In the genomic region with DNA sequence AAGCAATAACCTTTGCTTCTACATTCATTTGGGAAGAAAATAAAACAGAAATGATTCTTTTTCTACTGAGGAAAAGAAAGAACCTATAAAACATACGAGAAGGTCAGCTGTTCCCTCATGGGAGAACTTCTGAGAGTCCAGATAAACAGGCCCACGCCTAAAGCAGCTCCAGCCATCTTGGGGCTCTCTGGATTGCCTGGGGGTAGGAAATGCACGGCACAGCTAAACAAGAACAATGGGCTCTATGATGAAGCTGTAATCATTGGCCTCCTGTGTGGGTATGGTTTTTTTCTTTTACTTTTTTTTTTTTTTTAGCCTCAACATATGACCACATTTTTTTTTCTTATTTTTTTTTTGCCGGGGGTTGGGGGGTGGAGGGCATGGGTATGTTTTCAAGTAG, we compare ENCODE assay signal across 18 cellular contexts. TPM values are rescaled to one million over a fixed set of nuclear protein-coding genes. Genes with fewer than 3 reads are reported as not detected.
DNase-seq lines count a peak whose midpoint lies in the region; ATAC-seq and TF ChIP-seq lines count a peak whose summit lies in the region.
"Had no signal": no experiment of that assay in that cellular context is flagged by ENCODE, and none has a peak within 500 bp of the region (broad histone marks: within the 10 kb centered on the region; RNA-seq: fewer than 3 reads in every experiment).

No MANE protein-coding gene starts in this region.

- TF ChIP-seq POLR2A in esophagus squamous epithelium (IDR thresholded peaks at IDR 0.05): no peak

- no peak for ATAC-seq in activated CD8-positive, alpha-beta T cell treated with anti-CD3 and anti-CD28 coated beads, Interleukin-2, amount 10 ng/mL, durations not matched to agents 7 days and 5 days
- no peak for ATAC-seq in HG03097 (IDR thresholded peaks at IDR 0.05; ENCODE audit: low FRiP score, unreplicated experiment)

- H3K27me3 ChIP-seq in hepatocyte: no peaks in the 10 kb centered on the region
- no peaks in the 10 kb centered on the region for H3K27me3 ChIP-seq in esophagus squamous epithelium

- H2AFZ ChIP-seq in hepatocyte: no peak overlapping the region
- H2AFZ ChIP-seq: GM23248 had no signal

- H3K4me1 Mint-ChIP-seq in osteocyte (ENCODE audit: unreplicated experiment): peaks cover 14% of the 10 kb centered on the region
- peaks cover 7% of the 10 kb centered on the region for H3K4me1 Mint-ChIP-seq in activated CD8-positive, alpha-beta T cell treated with anti-CD3 and anti-CD28 coated beads, Interleukin-2, amount 10 ng/mL, durations not matched to agents 7 days and 5 days (ENCODE audit: low read depth)
- H3K4me1 Mint-ChIP-seq: CD4-positive, CD25-positive, alpha-beta regulatory T cell had no signal

- no peak for TF ChIP-seq CTCF in HFF-Myc (IDR thresholded peaks at IDR 0.05; ENCODE audit: low read depth, low read length, missing control alignments)
- no peak for TF ChIP-seq CTCF in hepatocyte (IDR thresholded peaks at IDR 0.05; ENCODE audit: poor library complexity)
- no peak for TF ChIP-seq CTCF in osteocyte (IDR thresholded peaks at IDR 0.05)
- TF ChIP-seq CTCF in esophagus squamous epithelium (IDR thresholded peaks at IDR 0.05): no peak

- no peaks in the 10 kb centered on the region for H3K27me3 Mint-ChIP-seq in osteocyte (ENCODE audit: unreplicated experiment)
- H3K27me3 Mint-ChIP-seq in activated CD8-positive, alpha-beta T cell treated with anti-CD3 and anti-CD28 coated beads, Interleukin-2, amount 10 ng/mL, durations not matched to agents 7 days and 5 days (ENCODE audit: low read depth): no peaks in the 10 kb centered on the region
- H3K27me3 Mint-ChIP-seq: CD4-positive, CD25-positive, alpha-beta regulatory T cell had no signal

- H3K9me3 Mint-ChIP-seq in osteocyte (ENCODE audit: unreplicated experiment): no peaks in the 10 kb centered on the region
- peaks cover 4% of the 10 kb centered on the region for H3K9me3 Mint-ChIP-seq in activated CD8-positive, alpha-beta T cell treated with anti-CD3 and anti-CD28 coated beads, Interleukin-2, amount 10 ng/mL, durations not matched to agents 7 days and 5 days (ENCODE audit: insufficient read depth)

- peak overlapping the region; percentile 4 for H3K4me3 Mint-ChIP-seq in osteocyte (ENCODE audit: unreplicated experiment)
- H3K4me3 Mint-ChIP-seq in activated CD8-positive, alpha-beta T cell treated with anti-CD3 and anti-CD28 coated beads, Interleukin-2, amount 10 ng/mL, durations not matched to agents 7 days and 5 days: no peak overlapping the region
- H3K4me3 Mint-ChIP-seq: CD4-positive, CD25-positive, alpha-beta regulatory T cell had no signal

- CTCF ChIA-PET in activated CD8-positive, alpha-beta T cell treated with anti-CD3 and anti-CD28 coated beads, Interleukin-2, amount 10 ng/mL, durations not matched to agents 7 days and 5 days (lab: Charles Lee): no interaction called here

- peak; percentile 11 for DNase-seq in HFF-Myc (ENCODE audit: extremely low read depth, low read depth)
- DNase-seq in SK-MEL-5 (ENCODE audit: low read depth, low spot score): peak; percentile 99
- DNase-seq in hepatocyte (ENCODE audit: low spot score): peak; percentile 40
- no peak for DNase-seq in osteocyte (ENCODE audit: extremely low spot score, unreplicated experiment)
- DNase-seq in activated CD8-positive, alpha-beta T cell treated with anti-CD3 and anti-CD28 coated beads, Interleukin-2, amount 10 ng/mL, durations not matched to agents 7 days and 5 days: no peak
- DNase-seq in esophagus squamous epithelium (lab: John Stamatoyannopoulos, UW): no peak
- DNase-seq in NCI-H748 (lab: John Stamatoyannopoulos, UW; ENCODE audit: unreplicated experiment): no peak
- DNase-seq: Calu3; CD4-positive, CD25-positive, alpha-beta regulatory T cell; DMS79; GM23248; NCI-H1417 treated with DMSO at 0.1 percent for 48 hours; NCI-H2081 treated with DMSO at 0.1 percent for 48 hours; NCI-H524 treated with DMSO at 0.1 percent for 48 hours; OCI-M1 had no signal

- WGBS in hepatocyte (ENCODE audit: low lambda C conversion rate, missing lambda C conversion rate): 67% methylated on average over 4 of the region's 4 CpGs
- 62 to 73% methylated on average over 4 of the region's 4 CpGs for WGBS in esophagus squamous epithelium, 2 donors

- H3K27ac ChIP-seq in hepatocyte (no peak overlapping the region), esophagus squamous epithelium (no peak overlapping the region)
- H3K27ac ChIP-seq: GM23248, KMS-11 had no signal

- H3K9me2 ChIP-seq in hepatocyte (replicated peaks; ENCODE audit: insufficient read depth): no peaks in the 10 kb centered on the region

- H3K4me2 ChIP-seq in hepatocyte: no peak overlapping the region
- H3K4me2 ChIP-seq: KMS-11 had no signal

- in situ Hi-C loops in SK-MEL-5 (cut with HindIII; ENCODE audit: low pct_unique_long_range_greater_than_20kb, low sequenced_read_pairs): no loop called here

- H3K79me2 ChIP-seq in hepatocyte: no peaks in the 10 kb centered on the region

- H3K36me3 Mint-ChIP-seq in osteocyte (ENCODE audit: unreplicated experiment): peaks cover 4% of the 10 kb centered on the region
- peaks cover 9% of the 10 kb centered on the region for H3K36me3 Mint-ChIP-seq in activated CD8-positive, alpha-beta T cell treated with anti-CD3 and anti-CD28 coated beads, Interleukin-2, amount 10 ng/mL, durations not matched to agents 7 days and 5 days (ENCODE audit: low read depth)

- H3K36me3 ChIP-seq in hepatocyte (replicated peaks; ENCODE audit: insufficient read depth, low read depth) (no peaks in the 10 kb centered on the region), esophagus squamous epithelium (peaks cover 0 to 4% (median 0%) of the 10 kb centered on the region in 3 donors)

- H3K4me1 ChIP-seq in hepatocyte (ENCODE audit: insufficient read depth) (no peaks in the 10 kb centered on the region), esophagus squamous epithelium (peaks cover 0 to 23% (median 3%) of the 10 kb centered on the region in 3 donors)

- no peaks in the 10 kb centered on the region for H4K20me1 ChIP-seq in hepatocyte (ENCODE audit: insufficient read depth, poor library complexity, severe bottlenecking)

- H3K9me3 ChIP-seq in hepatocyte (ENCODE audit: low read depth) (no peaks in the 10 kb centered on the region), esophagus squamous epithelium (peaks cover 0 to under 1% (median 0%) of the 10 kb centered on the region in 3 donors)

- H3K27ac Mint-ChIP-seq in osteocyte (ENCODE audit: unreplicated experiment): peak overlapping the region; percentile 39
- no peak overlapping the region for H3K27ac Mint-ChIP-seq in activated CD8-positive, alpha-beta T cell treated with anti-CD3 and anti-CD28 coated beads, Interleukin-2, amount 10 ng/mL, durations not matched to agents 7 days and 5 days
- H3K27ac Mint-ChIP-seq: CD4-positive, CD25-positive, alpha-beta regulatory T cell had no signal

- no peak overlapping the region for H3K4me3 ChIP-seq in HFF-Myc (replicated peaks; ENCODE audit: low read depth, low read length)
- no peak overlapping the region for H3K4me3 ChIP-seq in hepatocyte
- no peak overlapping the region for H3K4me3 ChIP-seq in esophagus squamous epithelium
- H3K4me3 ChIP-seq: GM23248 had no signal

- intact Hi-C loops in esophagus squamous epithelium (cut with DNase I): no loop called here

- POLR2A ChIA-PET in activated CD8-positive, alpha-beta T cell treated with anti-CD3 and anti-CD28 coated beads, Interleukin-2, amount 10 ng/mL, durations not matched to agents 7 days and 5 days (lab: Charles Lee): no interaction called here

RNA-seq across cellular contexts. Expression of a gene that starts 6.4 kb away (rescaled TPM):
- not detected in 2 replicates for total RNA-seq in SK-MEL-5 (2014; rRNA removed; shearing (Covaris generic))
- not detected in 2 replicates for polyA plus RNA-seq in SK-MEL-5 (2015; cell fraction: cytosol; rRNA removed)
- not detected in 2 replicates for polyA plus RNA-seq in SK-MEL-5 (2015; cell fraction: nucleus; rRNA removed)
- total RNA-seq in hepatocyte (not detected in 2 replicates), osteocyte (not detected in 2 replicates), esophagus squamous epithelium (not detected)
- polyA plus RNA-seq in hepatocyte: 0.13 TPM in 1 of 2 replicates, not detected in the other
- total RNA-seq in activated CD8-positive, alpha-beta T cell treated with anti-CD3 and anti-CD28 coated beads, Interleukin-2, amount 10 ng/mL, durations not matched to agents 7 days and 5 days: not detected
- total RNA-seq: A673; Calu3; CD4-positive, CD25-positive, alpha-beta regulatory T cell; GM23248 had no signal
- polyA plus RNA-seq: CD4-positive, CD25-positive, alpha-beta regulatory T cell; GM23248 had no signal

Comparison
In these comparisons a context has a peak if more than half of its experiments do, and no peak if none do; other contexts are left out.
1. DNase-seq: peak in HFF-Myc (single experiment), SK-MEL-5 (single experiment) and hepatocyte (single experiment); none in osteocyte (single experiment), activated CD8-positive, alpha-beta T cell treated with anti-CD3 and anti-CD28 coated beads, Interleukin-2, amount 10 ng/mL, durations not matched to agents 7 days and 5 days (single experiment), esophagus squamous epithelium (single experiment) and NCI-H748 (single experiment).